ENCODE assay signal across 11 cellular contexts in the genomic region with DNA sequence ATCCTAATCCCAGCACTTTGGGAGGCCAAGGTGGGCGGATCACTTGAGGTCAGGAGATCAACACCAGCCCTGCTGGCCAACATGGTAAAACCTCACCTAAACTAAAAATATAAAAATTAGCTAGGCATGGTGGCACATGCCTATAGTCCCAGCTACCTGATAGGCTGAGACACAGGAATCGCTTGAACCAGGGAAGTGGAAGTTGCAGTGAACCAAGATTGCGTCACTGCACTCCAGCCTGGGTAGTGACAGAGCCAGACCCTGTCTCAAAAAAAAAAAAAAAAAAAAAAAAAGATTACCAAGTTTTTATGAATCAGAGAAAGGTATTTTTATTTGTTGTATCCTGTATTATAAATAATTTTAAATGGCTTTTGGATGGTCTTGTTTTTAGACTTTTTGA.
"Had no signal": no experiment of that assay in that cellular context is flagged by ENCODE, and none has a peak within 500 bp of the region (broad histone marks: within the 10 kb centered on the region; RNA-seq: fewer than 3 reads in every experiment).

No MANE protein-coding gene starts in this region.

- H3K27ac ChIP-seq: brain microvascular endothelial cell, coronary artery, foreskin keratinocyte, pancreas had no signal

- DNase-seq: activated CD4-positive, alpha-beta T cell treated with anti-CD3 and anti-CD28 coated beads for 4 hours; activated CD8-positive, alpha-beta T cell treated with anti-CD3 and anti-CD28 coated beads, Interleukin-2, amount 10 ng/mL, durations not matched to agents 7 days and 5 days; activated naive CD8-positive, alpha-beta T cell treated with anti-CD3 and anti-CD28 coated beads, Interleukin-2, amount 10 ng/mL, durations not matched to agents 7 days and 5 days; anterior cingulate cortex; brain microvascular endothelial cell; effector CD8-positive, alpha-beta T cell; foreskin keratinocyte; left ventricle myocardium superior; naive thymus-derived CD8-positive, alpha-beta T cell; pancreas had no signal

- H3K4me1 ChIP-seq: foreskin keratinocyte had no signal

- H3K9me3 ChIP-seq: pancreas had no signal

- H3K4me3 ChIP-seq: coronary artery, pancreas had no signal

- H3K27me3 ChIP-seq: brain microvascular endothelial cell, foreskin keratinocyte, pancreas had no signal
